ENCODE assay signal across 8 cellular contexts in the genomic region with DNA sequence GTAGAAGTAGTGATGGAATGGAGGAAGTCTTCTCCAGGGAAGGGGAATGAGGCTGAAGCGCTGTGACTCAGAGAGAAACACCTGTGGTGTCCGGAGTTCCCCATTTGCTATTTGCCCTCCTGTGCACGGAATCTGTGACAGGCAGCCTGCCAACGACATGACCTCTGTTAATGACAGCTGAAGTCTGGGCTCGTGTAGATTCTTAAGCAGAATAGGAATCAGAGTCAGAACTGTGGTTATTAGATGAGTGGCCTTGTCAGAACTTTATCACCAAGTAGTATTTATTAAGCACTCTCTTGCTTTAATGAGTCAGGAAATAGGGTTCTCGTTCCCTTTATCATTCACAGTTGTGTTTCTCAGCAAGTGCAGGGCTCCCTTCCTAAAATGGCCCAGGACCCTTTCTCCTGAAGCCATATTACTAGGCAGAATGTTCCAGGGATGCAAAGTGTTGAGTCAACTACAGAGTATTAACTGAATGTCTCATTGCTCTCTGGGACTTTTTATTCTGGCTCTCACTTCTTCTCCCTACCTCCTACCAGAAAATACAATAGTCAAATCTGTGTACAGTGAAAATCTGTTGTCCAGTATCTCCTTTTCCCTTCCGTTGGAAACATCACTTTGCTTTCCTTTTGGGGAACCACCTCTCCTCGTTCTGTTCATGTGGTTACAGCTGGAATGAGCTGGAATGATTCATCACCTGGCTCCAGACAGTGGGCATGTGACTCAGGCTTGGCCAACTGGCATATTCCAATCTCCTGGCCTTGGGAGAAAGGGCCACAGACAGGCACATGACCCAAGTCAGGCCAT.
DNase-seq lines count a peak whose midpoint lies in the region; ATAC-seq and TF ChIP-seq lines count a peak whose summit lies in the region.

No MANE protein-coding gene starts in this region.

- peak overlapping the region; percentile 25 to 53 for H3K4me3 Mint-ChIP-seq in activated T-cell treated with anti-CD3 and anti-CD28 coated beads, Interleukin-2, amount 50 U/mL, for 72 hours
- no peak overlapping the region for H3K4me3 Mint-ChIP-seq in Caco-2 (ENCODE audit: unreplicated experiment)

- CTCF ChIA-PET in Caco-2 (lab: Charles Lee) = no interaction called here

- H3K9me3 Mint-ChIP-seq in activated T-cell treated with anti-CD3 and anti-CD28 coated beads, Interleukin-2, amount 50 U/mL, for 72 hours = peaks cover 6 to 7% of the 10 kb centered on the region in 2 donors
- no peaks in the 10 kb centered on the region for H3K9me3 Mint-ChIP-seq in Caco-2 (ENCODE audit: unreplicated experiment)

- in situ Hi-C loops in transverse colon (cut with MboI; ENCODE audit: low pct_ligation_motif_present in 1 of 4, low pct_unique_long_range_greater_than_20kb in 1 of 4, low sequenced_read_pairs in 3 of 4) = no loop called here

- TF ChIP-seq POLR2A in transverse colon (IDR thresholded peaks at IDR 0.05) = no peak
- TF ChIP-seq POLR2A in vagina (IDR thresholded peaks at IDR 0.05) = no peak

- peaks cover 0 to 8% of the 10 kb centered on the region in 2 donors for H3K9me3 ChIP-seq in transverse colon
- peaks cover 7% of the 10 kb centered on the region for H3K9me3 ChIP-seq in vagina
- peaks cover 6% of the 10 kb centered on the region; the same call in 1 of the 2 replicates for H3K9me3 ChIP-seq in Caco-2

- H3K4me1 Mint-ChIP-seq in activated T-cell treated with anti-CD3 and anti-CD28 coated beads, Interleukin-2, amount 50 U/mL, for 72 hours (ENCODE audit: low read depth) = peaks cover 18% of the 10 kb centered on the region
- H3K4me1 Mint-ChIP-seq in Caco-2 (ENCODE audit: low read depth, unreplicated experiment) = no peaks in the 10 kb centered on the region

- H3K27ac ChIP-seq in transverse colon = no peak overlapping the region
- H3K27ac ChIP-seq in vagina = no peak overlapping the region

- no peak for TF ChIP-seq CTCF in GM06990 (IDR thresholded peaks at IDR 0.05; ENCODE audit: insufficient read depth, low read length, poor library complexity, severe bottlenecking)
- TF ChIP-seq CTCF in kidney epithelial cell (IDR thresholded peaks at IDR 0.05; ENCODE audit: insufficient read depth, low read length, poor library complexity, severe bottlenecking) = no peak
- no peak for TF ChIP-seq CTCF in transverse colon (IDR thresholded peaks at IDR 0.05)
- TF ChIP-seq CTCF in vagina (IDR thresholded peaks at IDR 0.05) = no peak
- TF ChIP-seq CTCF in Caco-2 (IDR thresholded peaks at IDR 0.05; ENCODE audit: insufficient read depth in 1 of 2, low read depth in 1 of 2, low read length in 1 of 2, severe bottlenecking in 1 of 2, unreplicated experiment in 1 of 2) = no peak

- 25 to 46% methylated on average over 4 to 8 of the region's 8 CpGs for WGBS in transverse colon (ENCODE audit: low coverage in 1 of 2), 2 donors

- H3K27me3 Mint-ChIP-seq in activated T-cell treated with anti-CD3 and anti-CD28 coated beads, Interleukin-2, amount 50 U/mL, for 72 hours (ENCODE audit: low read depth) = peaks cover 6% of the 10 kb centered on the region
- no peaks in the 10 kb centered on the region for H3K27me3 Mint-ChIP-seq in Caco-2 (ENCODE audit: insufficient read depth, unreplicated experiment)

- no TSS peak for BruUV-seq in Caco-2 (replicated peaks; lab: Mats Ljungman, UMichigan)

- TF ChIP-seq EP300 in transverse colon (IDR thresholded peaks at IDR 0.05; ENCODE audit: low read depth) = no peak

- H3K27me3 ChIP-seq in GM06990 (replicated peaks; ENCODE audit: control insufficient read depth, insufficient read depth, low read length) = no peaks in the 10 kb centered on the region
- no peaks in the 10 kb centered on the region for H3K27me3 ChIP-seq in kidney epithelial cell (ENCODE audit: control insufficient read depth, insufficient read depth, low read length)
- no peaks in the 10 kb centered on the region for H3K27me3 ChIP-seq in transverse colon
- H3K27me3 ChIP-seq in vagina = no peaks in the 10 kb centered on the region
- H3K27me3 ChIP-seq in Caco-2 (replicated peaks; ENCODE audit: control insufficient read depth, insufficient read depth, low read length) = no peaks in the 10 kb centered on the region

- peak overlapping the region; percentile 7 for H3K4me3 ChIP-seq in GM06990 (replicated peaks; ENCODE audit: low read depth, low read length)
- H3K4me3 ChIP-seq in kidney epithelial cell (ENCODE audit: low read depth, low read length) = no peak overlapping the region
- H3K4me3 ChIP-seq in transverse colon = no peak overlapping the region
- H3K4me3 ChIP-seq in vagina = no peak overlapping the region
- H3K4me3 ChIP-seq in Caco-2 (ENCODE audit: low read depth, low read length) = no peak overlapping the region

- POLR2A ChIA-PET in Caco-2 (lab: Charles Lee) = no interaction called here

- intact Hi-C loops in transverse colon (cut with DNase I; ENCODE audit: low total_unique reads) = no loop called here
- intact Hi-C loops in vagina (cut with DNase I) = no loop called here
- intact Hi-C loops in Caco-2 (cut with micrococcal nuclease; ENCODE audit: unreplicated experiment) = no loop called here

- peak; percentile 82 for DNase-seq in GM06990 (ENCODE audit: extremely low read depth, insufficient read length)
- peak; percentile 83 for DNase-seq in HK-2 (ENCODE audit: unreplicated experiment)
- DNase-seq in activated T-cell treated with anti-CD3 and anti-CD28 coated beads, Interleukin-2, amount 50 U/mL, for 72 hours = peak; percentile 58 to 64
- DNase-seq in kidney epithelial cell (ENCODE audit: low read depth) = peak; percentile 94
- DNase-seq in transverse colon = peak; percentile 42
- DNase-seq in vagina (ENCODE audit: extremely low spot score in 2 of 2) = no peak
- DNase-seq in Caco-2 = no peak

- peaks cover 0 to 3% (median 1%) of the 10 kb centered on the region in 4 donors for H3K4me1 ChIP-seq in transverse colon
- no peaks in the 10 kb centered on the region for H3K4me1 ChIP-seq in vagina
- H3K4me1 ChIP-seq in Caco-2 = no peaks in the 10 kb centered on the region

- peaks cover 6 to 13% of the 10 kb centered on the region in 2 donors for H3K36me3 Mint-ChIP-seq in activated T-cell treated with anti-CD3 and anti-CD28 coated beads, Interleukin-2, amount 50 U/mL, for 72 hours (ENCODE audit: insufficient read depth in 2 of 2)
- H3K36me3 Mint-ChIP-seq in Caco-2 (ENCODE audit: insufficient read depth, unreplicated experiment) = no peaks in the 10 kb centered on the region

- ATAC-seq in GM21515 (IDR thresholded peaks at IDR 0.05; ENCODE audit: unreplicated experiment) = peak; percentile 81
- ATAC-seq in activated T-cell treated with anti-CD3 and anti-CD28 coated beads, Interleukin-2, amount 50 U/mL, for 72 hours (replicated peaks in 1 of 2) = peak; percentile 87 to 90

- H3K36me3 ChIP-seq in GM06990 (ENCODE audit: control insufficient read depth, insufficient read depth, low read length) (no peaks in the 10 kb centered on the region), kidney epithelial cell (ENCODE audit: control insufficient read depth, insufficient read depth, low read length) (no peaks in the 10 kb centered on the region), transverse colon (no peaks in the 10 kb centered on the region), vagina (no peaks in the 10 kb centered on the region), Caco-2 (ENCODE audit: control insufficient read depth, insufficient read depth, low read length) (no peaks in the 10 kb centered on the region)

- H3K27ac Mint-ChIP-seq in activated T-cell treated with anti-CD3 and anti-CD28 coated beads, Interleukin-2, amount 50 U/mL, for 72 hours = peak overlapping the region; percentile 12
- no peak overlapping the region for H3K27ac Mint-ChIP-seq in Caco-2 (ENCODE audit: unreplicated experiment)

Comparison
In these comparisons a context has a peak if more than half of its experiments do, and no peak if none do; other contexts are left out.
1. DNase-seq: peak in GM06990 (single experiment), HK-2 (single experiment), activated T-cell treated with anti-CD3 and anti-CD28 coated beads, Interleukin-2, amount 50 U/mL, for 72 hours (2 of 2), kidney epithelial cell (single experiment) and transverse colon (single experiment); none in vagina (0 of 2) and Caco-2 (0 of 2).